ENCODE assay signal across 12 cellular contexts in the genomic region with DNA sequence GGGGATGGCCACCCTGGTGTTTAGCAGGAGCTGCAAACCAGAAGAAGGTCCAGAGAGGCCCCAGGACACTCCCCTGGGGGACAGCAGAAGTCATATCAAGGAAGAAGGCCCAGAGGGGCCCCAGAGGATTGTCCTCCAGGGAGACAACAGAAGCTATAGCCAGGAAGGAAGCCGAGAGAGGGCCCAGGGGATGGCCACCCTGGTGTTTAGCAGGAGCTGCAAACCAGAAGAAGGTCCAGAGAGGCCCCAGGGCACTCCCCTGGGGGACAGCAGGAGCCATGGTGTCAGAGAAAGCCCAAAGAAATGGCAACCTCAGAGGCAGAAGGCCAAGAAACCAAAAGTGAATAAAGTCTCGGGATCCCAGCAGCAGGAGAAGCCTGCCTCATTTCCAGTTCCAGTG. TPM values are rescaled to one million over a fixed set of nuclear protein-coding genes. Genes with fewer than 3 reads are reported as not detected.
"Had no signal": no experiment of that assay in that cellular context is flagged by ENCODE, and none has a peak within 500 bp of the region (broad histone marks: within the 10 kb centered on the region; RNA-seq: fewer than 3 reads in every experiment).

No MANE protein-coding gene starts in this region.

RNA-seq across cellular contexts. Expression of a gene that starts 2.1 kb away (rescaled TPM):
- total RNA-seq: OCI-LY7; PC-3; PC-9; Peyer's patch; Right ventricle myocardium inferior; Right ventricle myocardium superior; RPMI7951; SJCRH30; SJSA1; SK-MEL-5; T-cell; T-helper 1 cell treated with Interleukin-12 subunit alpha and Interleukin-12 subunit beta and Interleukin-4 antibody, amounts not matched to agents 30 ng/mL and 1 ng/mL, for 36 hours had no signal

RNA-seq across cellular contexts. Expression of a gene that starts 11.8 kb away (rescaled TPM):
- total RNA-seq: PC-3, PC-9, Right ventricle myocardium inferior, Right ventricle myocardium superior, RPMI7951, SJCRH30, SJSA1 had no signal
